Comparison of ENCODE assay signal across 9 cellular contexts in genomic region chr2:120758181-120759048, GRCh38. TPM values are rescaled to one million over a fixed set of nuclear protein-coding genes. Genes with fewer than 3 reads are reported as not detected.
DNase-seq lines count a peak whose midpoint lies in the region; ATAC-seq and TF ChIP-seq lines count a peak whose summit lies in the region.
"Had no signal": no experiment of that assay in that cellular context is flagged by ENCODE, and none has a peak within 500 bp of the region (broad histone marks: within the 10 kb centered on the region; RNA-seq: fewer than 3 reads in every experiment).

No MANE protein-coding gene starts in this region.

- no peak for TF ChIP-seq POLR2A in esophagus muscularis mucosa (IDR thresholded peaks at IDR 0.05; ENCODE audit: low read depth)
- no peak for TF ChIP-seq POLR2A in suprapubic skin (IDR thresholded peaks at IDR 0.05)

- ATAC-seq in HG03354 (IDR thresholded peaks at IDR 0.05; ENCODE audit: poor library complexity, severe bottlenecking, unreplicated experiment), result no peak
- ATAC-seq in PC-3, result no peak
- ATAC-seq: SK-N-SH treated with all-trans-retinoic acid at 6 μM for 48 hours had no signal

- H3K9me2 ChIP-seq in PC-3 (replicated peaks; ENCODE audit: low read length), result no peaks in the 10 kb centered on the region

- no peak overlapping the region for H3K9ac ChIP-seq in PC-3 (ENCODE audit: low read length)

- H3K27me3 ChIP-seq in esophagus muscularis mucosa (no peaks in the 10 kb centered on the region), suprapubic skin (no peaks in the 10 kb centered on the region), PC-3 (ENCODE audit: low read length) (no peaks in the 10 kb centered on the region)

- TF ChIP-seq EP300 in esophagus muscularis mucosa (IDR thresholded peaks at IDR 0.05), result no peak
- no peak for TF ChIP-seq EP300 in suprapubic skin (IDR thresholded peaks at IDR 0.05)

- H2AFZ ChIP-seq in PC-3 (ENCODE audit: low read length), result no peak overlapping the region

- H3K36me3 ChIP-seq in esophagus muscularis mucosa (no peaks in the 10 kb centered on the region), mesodermal cell (ENCODE audit: control insufficient read depth, insufficient read depth, low read length) (peaks cover 23% of the 10 kb centered on the region), suprapubic skin (no peaks in the 10 kb centered on the region), PC-3 (ENCODE audit: low read depth, low read length) (no peaks in the 10 kb centered on the region)

- DNase-seq in esophagus muscularis mucosa (ENCODE audit: extremely low spot score) (no peak), suprapubic skin (ENCODE audit: low spot score in 2 of 2) (peak; percentile 67 to 69), PC-3 (no peak), SHP77 (lab: John Stamatoyannopoulos, UW) (no peak)
- DNase-seq in activated CD4-positive, alpha-beta T cell treated with anti-CD3 and anti-CD28 coated beads, Interleukin-2, amount 50 U/mL, for 48 hours, result no peak

- H3F3A ChIP-seq in PC-3 (ENCODE audit: low read length, unreplicated experiment), result no peaks in the 10 kb centered on the region

- 45% methylated on average over 5 of the region's 16 CpGs for WGBS in esophagus muscularis mucosa
- 68 to 70% methylated on average over 12 to 15 of the region's 16 CpGs for WGBS in mesodermal cell (ENCODE audit: insufficient coverage in 2 of 2), 2 experiments
- 51% methylated on average over 7 of the region's 16 CpGs for WGBS in suprapubic skin

- CTCF ChIA-PET in PC-3 (lab: Charles Lee), result no interaction called here

- H3K4me1 ChIP-seq in esophagus muscularis mucosa (peaks cover 3 to 53% (median 47%) of the 10 kb centered on the region in 4 donors), mesodermal cell (ENCODE audit: control insufficient read depth, insufficient read depth, low read length, poor library complexity, severe bottlenecking) (peaks cover 42% of the 10 kb centered on the region), suprapubic skin (peaks cover 23% of the 10 kb centered on the region), PC-3 (ENCODE audit: insufficient read depth, low read length) (peaks cover 13% of the 10 kb centered on the region)

- TF ChIP-seq CTCF in esophagus muscularis mucosa (IDR thresholded peaks at IDR 0.05) (no peak), suprapubic skin (IDR thresholded peaks at IDR 0.05) (no peak), PC-3 (conservative IDR thresholded peaks at IDR 0.05; ENCODE audit: low read depth, low read length) (no peak)

- no peaks in the 10 kb centered on the region for H4K20me1 ChIP-seq in PC-3 (ENCODE audit: low read length)

- H3K4me3 ChIP-seq in esophagus muscularis mucosa (peak overlapping the region in 1 of 4 donors; percentile 6), mesodermal cell (ENCODE audit: extremely low read depth, insufficient read depth, low read length, poor library complexity, severe bottlenecking) (no peak overlapping the region), suprapubic skin (no peak overlapping the region), PC-3 (ENCODE audit: low read length) (no peak overlapping the region)

- intact Hi-C loops in esophagus muscularis mucosa (cut with DNase I), result no loop called here
- intact Hi-C loops in PC-3 (cut with micrococcal nuclease), result no loop called here

- H3K27ac ChIP-seq in esophagus muscularis mucosa (replicated peaks in 1 of 4) (peak overlapping the region; percentile 51 to 78 (median 68)), mesodermal cell (ENCODE audit: low read depth, low read length, severe bottlenecking) (peak overlapping the region; percentile 83), suprapubic skin (peak overlapping the region; percentile 66), PC-3 (ENCODE audit: low read length) (no peak overlapping the region)

- no peaks in the 10 kb centered on the region for H3K79me2 ChIP-seq in PC-3 (ENCODE audit: low read length)

- BruUV-seq in PC-3 (replicated peaks; lab: Mats Ljungman, UMichigan), result no TSS peak

- no peak overlapping the region for H3K4me2 ChIP-seq in PC-3 (ENCODE audit: low read length)

- POLR2A ChIA-PET in PC-3 (lab: Charles Lee; ENCODE audit: unreplicated experiment), result no interaction called here

- H3K9me3 ChIP-seq in esophagus muscularis mucosa (no peaks in the 10 kb centered on the region), mesodermal cell (ENCODE audit: control insufficient read depth, low read length) (no peaks in the 10 kb centered on the region), suprapubic skin (no peaks in the 10 kb centered on the region), PC-3 (ENCODE audit: low read length) (no peaks in the 10 kb centered on the region)

TF ChIP-seq in PFSK-1, 5 proteins besides CTCF, POLR2A, EP300 and RAD21:
- TF ChIP-seq SIN3A (IDR thresholded peaks at IDR 0.05; ENCODE audit: borderline replicate concordance, insufficient read depth, low read length) (0 out of 2 replicates have a peak, but pooled peaks have one; percentile 24), REST (IDR thresholded peaks at IDR 0.05; ENCODE audit: insufficient read depth in 1 of 2, low read depth in 2 of 2, low read length in 2 of 2) (no peak), FOXP2 (optimal IDR thresholded peaks at IDR 0.05; ENCODE audit: borderline replicate concordance, extremely low read depth, extremely low read length, insufficient read depth) (no peak)

RNA-seq across cellular contexts. Expression of gene GLI2, which starts 22.7 kb away (rescaled TPM):
- polyA plus RNA-seq in PFSK-1 (2012; ENCODE audit: insufficient read length, low read depth), result 22.6 TPM
- total RNA-seq in esophagus muscularis mucosa (10 to 100 TPM in 2 of 4 donors, 1 to 10 TPM in 2; 7.1 to 25.3 (median 11.8) TPM), suprapubic skin (1 to 10 TPM; 1.9 to 7.9 (median 5.5) TPM), PC-3 (2014; rRNA removed) (4.0 and 30.3 TPM in 2 replicates)
- 20.8 TPM for polyA plus RNA-seq in mesodermal cell (2013, experiment 1 of 2)
- 16.2 TPM for polyA plus RNA-seq in mesodermal cell (2013, experiment 2 of 2)

Comparison
In these comparisons a context has a peak if more than half of its experiments do, and no peak if none do; other contexts are left out.
1. DNase-seq: peak in suprapubic skin (2 of 2); none in esophagus muscularis mucosa (single experiment), activated CD4-positive, alpha-beta T cell treated with anti-CD3 and anti-CD28 coated beads, Interleukin-2, amount 50 U/mL, for 48 hours (0 of 2), PC-3 (single experiment) and SHP77 (0 of 2).